ENCODE assay signal across 8 cellular contexts in the genomic region with DNA sequence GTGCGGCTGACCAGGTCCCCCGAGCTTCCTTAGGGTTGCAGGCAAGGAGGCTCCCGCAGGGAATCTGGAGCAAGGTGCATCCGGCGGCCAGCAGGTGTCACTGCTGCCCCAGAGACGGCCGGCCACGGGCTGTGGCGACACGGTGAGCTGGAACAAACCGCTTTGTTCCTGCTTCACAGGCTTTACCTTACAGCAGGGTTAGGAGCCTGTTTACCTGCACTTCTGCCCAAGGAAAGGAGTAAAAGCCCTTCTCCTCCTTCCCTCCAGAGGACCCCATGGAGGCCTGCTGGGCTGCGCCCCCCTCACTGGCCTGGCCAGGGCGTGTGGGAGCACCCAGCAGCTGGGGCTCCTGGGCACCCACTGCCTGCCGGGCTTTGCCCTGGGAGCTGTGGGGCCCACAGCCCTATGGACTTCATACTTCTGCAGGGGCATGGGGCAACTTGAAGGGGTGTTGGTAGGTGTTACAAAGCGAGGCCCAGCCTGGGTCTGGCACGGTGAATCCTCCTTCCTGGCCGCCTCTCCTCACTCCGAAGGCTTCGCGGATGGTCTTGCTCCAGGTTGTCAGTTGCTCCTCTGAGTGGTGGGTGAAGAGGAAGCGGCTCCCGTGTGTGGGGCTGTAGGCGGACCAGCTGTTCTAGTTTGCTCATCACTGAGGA.
A peak's percentile ranks its signal among the peaks of the same experiment; 100 is the strongest.
DNase-seq lines count a peak whose midpoint lies in the region; ATAC-seq and TF ChIP-seq lines count a peak whose summit lies in the region.

No MANE protein-coding gene starts in this region.

- peaks cover 5 to 18% of the 10 kb centered on the region in 2 experiments for H3K4me1 ChIP-seq in trophoblast cell (ENCODE audit: control insufficient read depth in 1 of 2, insufficient read depth in 2 of 2, low read length in 2 of 2)
- H3K4me1 ChIP-seq in upper lobe of left lung = peaks cover 0 to 9% (median 8%) of the 10 kb centered on the region in 4 donors

- no peak for TF ChIP-seq POLR2A in upper lobe of left lung (IDR thresholded peaks at IDR 0.05)

- peak overlapping the region; percentile 79 for H2BK120ac ChIP-seq in trophoblast cell (ENCODE audit: insufficient read depth, low read length, poor library complexity)

- peak overlapping the region; percentile 10 for H4K12ac ChIP-seq in trophoblast cell (ENCODE audit: low read depth, low read length)

- H3K4me2 ChIP-seq in trophoblast cell (ENCODE audit: low read length) = no peak overlapping the region

- no peak overlapping the region for H2BK5ac ChIP-seq in trophoblast cell (ENCODE audit: low read depth, low read length, poor library complexity)

- H3K79me2 ChIP-seq in trophoblast cell (ENCODE audit: control insufficient read depth, insufficient read depth, low read length, poor library complexity) = no peaks in the 10 kb centered on the region

- peak; percentile 87 for DNase-seq in DMS 273 (lab: John Stamatoyannopoulos, UW; ENCODE audit: unreplicated experiment)
- peak; percentile 79 for DNase-seq in LoVo (ENCODE audit: low spot score)
- peak; percentile 67 to 73 for DNase-seq in SHP77 (lab: John Stamatoyannopoulos, UW)
- DNase-seq in activated gamma-delta T cell treated with anti-CD3 and anti-CD28 coated beads, Interleukin-2, amount 50 U/mL, for 16 hours (ENCODE audit: low read depth) = peak; percentile 22
- peak; percentile 91 for DNase-seq in glutamatergic neuron
- peak; percentile 74 to 87 for DNase-seq in trophoblast cell
- DNase-seq in upper lobe of left lung = peak; percentile 80 to 95

- WGBS in trophoblast cell (ENCODE audit: extremely low coverage, insufficient coverage, insufficient read length) = no CpG with 5 or more reads among the region's 23 CpGs
- WGBS in upper lobe of left lung, 2 donors = 0 to 86% methylated on average over 1 to 12 of the region's 23 CpGs

- peaks cover 3% of the 10 kb centered on the region for H3K9me3 Mint-ChIP-seq in glutamatergic neuron (ENCODE audit: unreplicated experiment)

- peaks cover 9% of the 10 kb centered on the region for H3K4me1 Mint-ChIP-seq in glutamatergic neuron (ENCODE audit: low read depth, unreplicated experiment)

- H3K27me3 Mint-ChIP-seq in glutamatergic neuron (ENCODE audit: unreplicated experiment) = no peaks in the 10 kb centered on the region

- H3K9ac ChIP-seq in trophoblast cell (ENCODE audit: low read length) = peak overlapping the region; percentile 10

- H3K27me3 ChIP-seq in trophoblast cell (ENCODE audit: insufficient read depth, low read length) (no peaks in the 10 kb centered on the region), upper lobe of left lung (no peaks in the 10 kb centered on the region)

- no peak overlapping the region for H3K18ac ChIP-seq in trophoblast cell (ENCODE audit: low read length)

- peak overlapping the region; percentile 82 for H4K91ac ChIP-seq in trophoblast cell (ENCODE audit: low read depth, low read length)

- no peaks in the 10 kb centered on the region for H3K9me3 ChIP-seq in trophoblast cell (ENCODE audit: insufficient read depth, low read depth, low read length)
- no peaks in the 10 kb centered on the region for H3K9me3 ChIP-seq in upper lobe of left lung

- no peak overlapping the region for H3K27ac Mint-ChIP-seq in glutamatergic neuron (ENCODE audit: unreplicated experiment)

- H3K27ac ChIP-seq in trophoblast cell (ENCODE audit: low read depth, low read length) = no peak overlapping the region
- no peak overlapping the region for H3K27ac ChIP-seq in upper lobe of left lung

- H3K4ac ChIP-seq in trophoblast cell (ENCODE audit: low read depth, low read length) = no peak overlapping the region

- peak overlapping the region; percentile 51 for H3K14ac ChIP-seq in trophoblast cell (ENCODE audit: low read length)

- H3K4me3 ChIP-seq in trophoblast cell (ENCODE audit: low read depth, low read length) (no peak overlapping the region), upper lobe of left lung (peak overlapping the region in 1 of 4 donors; percentile 15)

- no peak for TF ChIP-seq EP300 in upper lobe of left lung (IDR thresholded peaks at IDR 0.05)

- peak overlapping the region; percentile 90 for H2BK12ac ChIP-seq in trophoblast cell (ENCODE audit: low read length)

- H4K8ac ChIP-seq in trophoblast cell (ENCODE audit: low read depth, low read length) = peak overlapping the region; percentile 67

- no peak overlapping the region for H3K4me3 Mint-ChIP-seq in glutamatergic neuron (ENCODE audit: unreplicated experiment)

- H2AK5ac ChIP-seq in trophoblast cell (ENCODE audit: low read length) = peak overlapping the region; percentile 31

- TF ChIP-seq CTCF in glutamatergic neuron (IDR thresholded peaks at IDR 0.05; ENCODE audit: partially characterized antibody, unreplicated experiment) (peak; percentile 82), upper lobe of left lung (IDR thresholded peaks at IDR 0.05) (peak; percentile 76 to 94 (median 88))

- no peaks in the 10 kb centered on the region for H3K36me3 Mint-ChIP-seq in glutamatergic neuron (ENCODE audit: unreplicated experiment)

- H3K79me1 ChIP-seq in trophoblast cell (ENCODE audit: low read length) = peaks cover 3% of the 10 kb centered on the region

- ATAC-seq in GM21619 (IDR thresholded peaks at IDR 0.05; ENCODE audit: unreplicated experiment) (peak; percentile 85), upper lobe of left lung (ENCODE audit: low FRiP score in 2 of 2) (peak; percentile 83 to 89)

- H2AFZ ChIP-seq in trophoblast cell (ENCODE audit: insufficient read depth, low read length, poor library complexity) = peak overlapping the region; percentile 61

- no peak overlapping the region for H3K23ac ChIP-seq in trophoblast cell (ENCODE audit: low read length)

- H3K36me3 ChIP-seq in trophoblast cell (ENCODE audit: control insufficient read depth in 1 of 2, insufficient read depth in 2 of 2, low read length in 2 of 2) (no peaks in the 10 kb centered on the region), upper lobe of left lung (no peaks in the 10 kb centered on the region)

Comparison
In these comparisons a context has a peak if more than half of its experiments do, and no peak if none do; other contexts are left out.
1. DNase-seq: peak in every context shown above with its lines; median percentile 91 in glutamatergic neuron; 88 in upper lobe of left lung; 87 in DMS 273; 80 in trophoblast cell; 79 in LoVo; 70 in SHP77; 22 in activated gamma-delta T cell treated with anti-CD3 and anti-CD28 coated beads, Interleukin-2, amount 50 U/mL, for 16 hours.